ENCODE assay signal across 8 cellular contexts in genomic region chr19:52786464-52787354, GRCh38. TPM values are rescaled to one million over a fixed set of nuclear protein-coding genes. Genes with fewer than 3 reads are reported as not detected.
DNase-seq lines count a peak whose midpoint lies in the region; ATAC-seq and TF ChIP-seq lines count a peak whose summit lies in the region.
"Not testable (repeated sequence)": the region's sequence is repeated elsewhere in the genome, so short reads cannot be mapped to it uniquely, and the experiment has no call there.

Gene ZNF600 (minus strand): TSS chr19:52786791. CDS start chr19:52778888, 7,903 bp downstream.

- 5% methylated on average over 30 of the region's 47 CpGs for WGBS in SK-N-SH (ENCODE audit: low lambda C conversion rate)

- not testable (repeated sequence) for TF ChIP-seq RAD21 in SK-N-SH (IDR thresholded peaks at IDR 0.05; ENCODE audit: low read length)

- peak within 1 kb of the TSS; percentile 72 for H3K9ac ChIP-seq in SK-N-SH

- peak within 1 kb of the TSS in 1 of 2 experiments; percentile 48; a peak in 1 of 4 replicates for H3K27ac ChIP-seq in SK-N-SH (ENCODE audit: low read depth in 2 of 2, low read length in 1 of 2)

- DNase-seq in DMS79 (lab: John Stamatoyannopoulos, UW) (peak; percentile 82), KG1 (lab: John Stamatoyannopoulos, UW) (peak; percentile 74), SK-N-SH (peak; percentile 84), foreskin fibroblast (peak; percentile 72 to 93)
- peak; percentile 56 for DNase-seq in activated gamma-delta T cell treated with anti-CD3 and anti-CD28 coated beads, Interleukin-2, amount 50 U/mL, for 16 hours (ENCODE audit: low read depth)
- peak; percentile 91 for DNase-seq in natural killer cell treated with Interleukin-12 subunit alpha and Interleukin-12 subunit beta and Interleukin-15 and Interleukin-18, amount 100 ng/mL, for 72 hours (ENCODE audit: low spot score)
- DNase-seq in stimulated activated CD8-positive, alpha-beta memory T cell treated with anti-CD3 and anti-CD28 coated beads, Interleukin-7, amount 100 ng/mL, for 48 hours (ENCODE audit: extremely low read depth in 1 of 2, low read depth in 1 of 2) = peak; percentile 34 to 77

- CTCF ChIA-PET in SK-N-SH (lab: Yijun Ruan, JAX) = interaction anchor here (0.7 kb wide), 1 partner anchor 207 kb away, joined by 3 read pairs; no protein-coding TSS in a partner anchor

- H2AFZ ChIP-seq in SK-N-SH (ENCODE audit: low read depth) = peak within 1 kb of the TSS; percentile 99

- peak; percentile 92 for ATAC-seq in GM21717 (IDR thresholded peaks at IDR 0.05; ENCODE audit: unreplicated experiment)
- peak; percentile 99 to 100 for ATAC-seq in natural killer cell treated with Interleukin-12 subunit alpha and Interleukin-12 subunit beta and Interleukin-15 and Interleukin-18, amount 100 ng/mL, for 72 hours

- H3K4me2 ChIP-seq in SK-N-SH = peak within 1 kb of the TSS; percentile 88

- POLR2A ChIA-PET in SK-N-SH (lab: Yijun Ruan, JAX) = not testable (repeated sequence)

- not testable (repeated sequence) for H3K79me2 ChIP-seq in SK-N-SH (ENCODE audit: insufficient read depth)

- H3K9me3 ChIP-seq in SK-N-SH = not testable (repeated sequence)

- not testable (repeated sequence) for H3K9me3 Mint-ChIP-seq in natural killer cell treated with Interleukin-12 subunit alpha and Interleukin-12 subunit beta and Interleukin-15 and Interleukin-18, amount 100 ng/mL, for 72 hours

- H3K4me3 Mint-ChIP-seq in natural killer cell treated with Interleukin-12 subunit alpha and Interleukin-12 subunit beta and Interleukin-15 and Interleukin-18, amount 100 ng/mL, for 72 hours = peak within 1 kb of the TSS; percentile 87

- H3K27me3 ChIP-seq in SK-N-SH (ENCODE audit: insufficient read depth) = not testable (repeated sequence)

- TF ChIP-seq EP300 in SK-N-SH (IDR thresholded peaks at IDR 0.05; ENCODE audit: borderline replicate concordance in 1 of 2, low read depth in 1 of 2, low read length in 1 of 2) = not testable (repeated sequence)

- not testable (repeated sequence) for H3K4me1 ChIP-seq in SK-N-SH (ENCODE audit: control insufficient read depth in 1 of 2, insufficient read depth in 2 of 2, low read depth in 1 of 2, low read length in 1 of 2)

- H3K36me3 Mint-ChIP-seq in natural killer cell treated with Interleukin-12 subunit alpha and Interleukin-12 subunit beta and Interleukin-15 and Interleukin-18, amount 100 ng/mL, for 72 hours = peaks cover 32% of the 10 kb centered on the region

- not testable (repeated sequence) for H3K27me3 Mint-ChIP-seq in natural killer cell treated with Interleukin-12 subunit alpha and Interleukin-12 subunit beta and Interleukin-15 and Interleukin-18, amount 100 ng/mL, for 72 hours

- H3K4me3 ChIP-seq in SK-N-SH (ENCODE audit: low read depth in 2 of 2, low read length in 1 of 2) (peak within 1 kb of the TSS; percentile 68 to 92), foreskin fibroblast (ENCODE audit: low read depth in 1 of 2, low read length in 2 of 2) (peak within 1 kb of the TSS; percentile 75 to 84)

- not testable (repeated sequence) for TF ChIP-seq CTCF in SK-N-SH (IDR thresholded peaks at IDR 0.05); foreskin fibroblast (IDR thresholded peaks at IDR 0.05; ENCODE audit: low read depth, low read length)

- not testable (repeated sequence) for H4K20me1 ChIP-seq in SK-N-SH (ENCODE audit: insufficient read depth)

- not testable (repeated sequence) for H3K36me3 ChIP-seq in SK-N-SH (replicated peaks in 1 of 2; ENCODE audit: control insufficient read depth in 1 of 2, insufficient read depth in 2 of 2, low read length in 1 of 2)

- not testable (repeated sequence) for H3K9me2 ChIP-seq in SK-N-SH

- H3K27ac Mint-ChIP-seq in natural killer cell treated with Interleukin-12 subunit alpha and Interleukin-12 subunit beta and Interleukin-15 and Interleukin-18, amount 100 ng/mL, for 72 hours = peak within 1 kb of the TSS; percentile 61 to 90

- H3K4me1 Mint-ChIP-seq in natural killer cell treated with Interleukin-12 subunit alpha and Interleukin-12 subunit beta and Interleukin-15 and Interleukin-18, amount 100 ng/mL, for 72 hours (ENCODE audit: low read depth in 2 of 2) = peaks cover 32 to 48% of the 10 kb centered on the region in 2 donors

- not testable (repeated sequence) for H3F3A ChIP-seq in SK-N-SH (replicated peaks; ENCODE audit: insufficient read depth)

TF ChIP-seq in SK-N-SH, 30 proteins besides CTCF, POLR2A, EP300 and RAD21:
- TF ChIP-seq, protein P1, sequence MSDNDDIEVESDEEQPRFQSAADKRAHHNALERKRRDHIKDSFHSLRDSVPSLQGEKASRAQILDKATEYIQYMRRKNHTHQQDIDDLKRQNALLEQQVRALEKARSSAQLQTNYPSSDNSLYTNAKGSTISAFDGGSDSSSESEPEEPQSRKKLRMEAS (IDR thresholded peaks at IDR 0.05; ENCODE audit: low read depth) = peak; percentile 79
- TF ChIP-seq MXI1 (IDR thresholded peaks at IDR 0.05; ENCODE audit: low read depth, low read length) (peak; percentile 61), ELF1 (IDR thresholded peaks at IDR 0.05) (peak; percentile 92), SIN3A (IDR thresholded peaks at IDR 0.05; ENCODE audit: borderline replicate concordance, low read depth, low read length) (0 out of 2 replicates have a peak, but pooled peaks have one; percentile 45), TAF1 (IDR thresholded peaks at IDR 0.05; ENCODE audit: borderline replicate concordance, low read depth, low read length) (0 out of 2 replicates have a peak, but pooled peaks have one; percentile 14), GABPA (IDR thresholded peaks at IDR 0.05; ENCODE audit: low read depth) (peak; percentile 31; the same call in 1 of the 2 replicates), NRF1 (IDR thresholded peaks at IDR 0.05; ENCODE audit: low read depth, low read length) (peak; percentile 26; the same call in 1 of the 2 replicates), POLR2AphosphoS5 (IDR thresholded peaks at IDR 0.05; ENCODE audit: low read depth, low read length) (peak; percentile 69)

RNA-seq across cellular contexts. Expression of gene ZNF600, which starts in this region (rescaled TPM):
- 9.9 and 12.3 TPM in 2 replicates for polyA plus RNA-seq in SK-N-SH (2012; rRNA removed)
- polyA plus RNA-seq in SK-N-SH (2012; cell fraction: cytosol; rRNA removed) = 3.6 and 3.7 TPM in 2 replicates
- polyA plus RNA-seq in SK-N-SH (2012; cell fraction: nucleus; rRNA removed) = 68.4 and 69.9 TPM in 2 replicates
- 10 to 100 TPM; 11.5 to 35.2 TPM for total RNA-seq in natural killer cell treated with Interleukin-12 subunit alpha and Interleukin-12 subunit beta and Interleukin-15 and Interleukin-18, amount 100 ng/mL, for 72 hours
